Comparison of ENCODE assay signal across 16 cellular contexts in the genomic region with DNA sequence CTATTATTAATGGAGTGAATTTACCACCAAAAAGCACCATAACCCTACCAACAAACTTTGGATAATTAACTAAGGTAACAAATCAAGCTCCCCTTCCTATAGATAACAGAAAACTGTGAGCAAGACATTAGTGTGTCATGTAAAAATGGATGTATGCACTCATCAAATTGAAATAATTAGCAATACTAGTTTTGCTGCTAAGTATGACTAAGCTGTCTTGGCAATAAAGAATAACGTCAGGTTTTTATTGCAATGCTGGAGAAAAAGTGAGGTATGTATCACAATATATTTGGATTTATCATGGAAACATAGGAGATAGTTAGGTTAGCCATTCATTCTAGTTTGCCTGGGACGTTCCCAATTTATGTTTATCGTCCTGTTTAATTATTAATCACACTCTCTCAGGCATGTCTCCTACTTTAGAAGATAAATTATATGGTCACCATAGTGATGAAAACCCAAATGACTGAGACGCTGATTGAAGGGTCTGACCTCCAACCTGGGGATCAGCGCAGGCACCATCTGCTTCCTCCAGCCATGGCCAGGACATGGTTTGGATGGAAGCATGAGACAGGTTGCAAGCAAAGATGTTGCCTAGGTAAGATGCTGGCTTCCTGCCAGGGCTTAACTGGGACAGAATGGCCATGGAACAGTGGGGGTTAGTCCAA.
"Had no signal": no experiment of that assay in that cellular context is flagged by ENCODE, and none has a peak within 500 bp of the region (broad histone marks: within the 10 kb centered on the region; RNA-seq: fewer than 3 reads in every experiment).

No MANE protein-coding gene starts in this region.

- H3K27ac ChIP-seq: coronary artery, epithelial cell of prostate, gastroesophageal sphincter, neural progenitor cell, ovary had no signal

- H3K9ac ChIP-seq: neural progenitor cell had no signal

- H3K9me3 ChIP-seq: ovary had no signal

- DNase-seq: activated CD4-positive, alpha-beta T cell treated with anti-CD3 and anti-CD28 coated beads for 36 hours; activated CD8-positive, alpha-beta memory T cell treated with anti-CD3 and anti-CD28 coated beads, Interleukin-2, amount 50 U/mL, for 48 hours; activated CD8-positive, alpha-beta T cell treated with anti-CD3 and anti-CD28 coated beads for 36 hours; activated naive CD4-positive, alpha-beta T cell treated with Interleukin-2 at 50 U/mL for 16 hours; activated naive CD8-positive, alpha-beta T cell treated with anti-CD3 and anti-CD28 coated beads, Interleukin-2, amount 50 U/mL, for 24 hours; effector CD8-positive, alpha-beta T cell; left ventricle myocardium superior; ovary; stimulated activated CD4-positive, alpha-beta T cell treated with anti-CD3 and anti-CD28 coated beads, Interleukin-15, amount 100 ng/mL, for 24 hours; stimulated activated CD4-positive, alpha-beta T cell treated with anti-CD3 and anti-CD28 coated beads, Interleukin-4, amount 100 ng/mL, for 24 hours had no signal

- H3K4me2 ChIP-seq: neural progenitor cell had no signal

- H3K36me3 ChIP-seq: gastroesophageal sphincter, neural progenitor cell, ovary had no signal

- H3K27me3 ChIP-seq: gastroesophageal sphincter, neural progenitor cell, ovary had no signal

- H3K4me3 ChIP-seq: coronary artery, gastroesophageal sphincter, neural progenitor cell, ovary had no signal

- FAIRE-seq: astrocyte, keratinocyte had no signal

- H3K4me1 ChIP-seq: gastroesophageal sphincter, neural progenitor cell had no signal

- H2AFZ ChIP-seq: neural progenitor cell had no signal
